In the genomic region with DNA sequence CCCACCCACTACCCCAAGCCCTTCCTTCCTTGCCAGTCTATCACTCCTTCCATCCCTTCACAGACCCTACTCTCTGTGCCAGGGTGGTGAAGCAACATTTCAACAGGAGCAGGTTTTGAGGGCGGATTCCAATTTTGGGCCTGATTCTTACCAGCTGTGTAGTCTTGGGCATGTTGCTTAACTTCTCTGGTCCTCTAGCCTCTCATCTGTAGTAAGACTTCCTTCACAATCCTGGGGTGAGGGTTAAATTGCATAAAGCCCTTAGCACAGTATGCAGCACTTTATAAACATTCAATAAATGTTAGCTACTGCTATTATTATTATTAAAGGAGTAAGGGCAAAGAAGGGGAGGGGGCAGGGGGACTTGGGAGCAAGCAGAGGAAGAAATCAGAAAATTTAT, we compare ENCODE assay signal across 1 cellular context.
TF ChIP-seq lines count a peak whose summit lies in the region.

No MANE protein-coding gene starts in this region.

TF ChIP-seq in endothelial cell of umbilical vein, 7 proteins besides CTCF, POLR2A, EP300 and RAD21:
- no peak for TF ChIP-seq POLR2AphosphoS5 (IDR thresholded peaks at IDR 0.05; ENCODE audit: insufficient read depth, low read depth, low read length)
- TF ChIP-seq JUN (IDR thresholded peaks at IDR 0.05; ENCODE audit: borderline replicate concordance, insufficient read depth, insufficient read length, low read depth): no peak
- no peak for TF ChIP-seq MAX (IDR thresholded peaks at IDR 0.05; ENCODE audit: insufficient read depth, insufficient read length)
- no peak for TF ChIP-seq GATA2 (IDR thresholded peaks at IDR 0.05; ENCODE audit: insufficient read depth, insufficient read length, low read depth, low read length)
- no peak for TF ChIP-seq EZH2 (IDR thresholded peaks at IDR 0.05; ENCODE audit: borderline replicate concordance, low read depth, low read length, severe bottlenecking)
- TF ChIP-seq MYC (IDR thresholded peaks at IDR 0.05; ENCODE audit: low read depth, low read length): no peak
- no peak for TF ChIP-seq FOS (IDR thresholded peaks at IDR 0.05; ENCODE audit: borderline replicate concordance, insufficient read depth, low read length)
